Comparison of ENCODE assay signal across 16 cellular contexts in genomic region chr7:128235469-128235868, GRCh38. TPM values are rescaled to one million over a fixed set of nuclear protein-coding genes. Genes with fewer than 3 reads are reported as not detected.
DNase-seq lines count a peak whose midpoint lies in the region; ATAC-seq and TF ChIP-seq lines count a peak whose summit lies in the region.
"Had no signal": no experiment of that assay in that cellular context is flagged by ENCODE, and none has a peak within 500 bp of the region (broad histone marks: within the 10 kb centered on the region; RNA-seq: fewer than 3 reads in every experiment).

No MANE protein-coding gene starts in this region.

- peak overlapping the region in 3 of 5 experiments; percentile 27 to 45 (median 44) for H3K27ac Mint-ChIP-seq in brain

- TF ChIP-seq CTCF in brain (conservative IDR thresholded peaks at IDR 0.05) (no peak), neutrophil (IDR thresholded peaks at IDR 0.05) (no peak)

- DNase-seq in DMS79 treated with DMSO at 0.1 percent for 48 hours (lab: John Stamatoyannopoulos, UW) = peak; percentile 66
- DNase-seq in DMS79 (lab: John Stamatoyannopoulos, UW) = no peak
- DNase-seq in NCI-H146 (lab: John Stamatoyannopoulos, UW) = peak; percentile 78
- DNase-seq in NCI-H1092 treated with DMSO at 0.1 percent for 48 hours (lab: John Stamatoyannopoulos, UW) = no peak
- no peak for DNase-seq in T-helper 2 cell
- DNase-seq: COR-L47, DMS153, NCI-H1694, NCI-H774, RPMI8226 had no signal

- peaks cover 8% of the 10 kb centered on the region for H3K36me3 Mint-ChIP-seq in brain

- ATAC-seq in SK-N-SH treated with all-trans-retinoic acid at 6 μM for 48 hours = no peak
- ATAC-seq: GM12878 had no signal

- peak overlapping the region; percentile 98 for H3K27ac ChIP-seq in neutrophil
- H3K27ac ChIP-seq: 22Rv1, C4-2B had no signal

- peaks cover 6 to 23% (median 18%) of the 10 kb centered on the region in 5 experiments for H3K9me3 Mint-ChIP-seq in brain

- H3K4me3 Mint-ChIP-seq in brain = no peak overlapping the region

- H3K9me3 ChIP-seq in neutrophil = no peaks in the 10 kb centered on the region

- H3K27me3 Mint-ChIP-seq in brain = peaks cover 11% of the 10 kb centered on the region

- H3K4me1 ChIP-seq in neutrophil (ENCODE audit: control insufficient read depth in 1 of 2, insufficient read depth in 1 of 2, low read depth in 1 of 2, low read length in 1 of 2) = peaks cover 43 to 53% of the 10 kb centered on the region in 2 experiments

- H3K4me1 Mint-ChIP-seq in brain = peaks cover 15% of the 10 kb centered on the region

- peak overlapping the region; percentile 53 to 63 for H3K4me3 ChIP-seq in neutrophil (ENCODE audit: low read depth in 1 of 2, low read length in 1 of 2)
- H3K4me3 ChIP-seq: GM12878 had no signal

- H3K27me3 ChIP-seq in neutrophil = peaks cover under 1% of the 10 kb centered on the region

- H3K36me3 ChIP-seq in neutrophil = no peaks in the 10 kb centered on the region

TF ChIP-seq in SK-N-SH treated with all-trans-retinoic acid at 6 μM for 48 hours, 23 proteins besides CTCF, POLR2A, EP300 and RAD21:
- TF ChIP-seq RARB (CRISPR knock-in tag; IDR thresholded peaks at IDR 0.05) (no peak), PATZ1 (CRISPR knock-in tag; IDR thresholded peaks at IDR 0.05; ENCODE audit: borderline replicate concordance) (no peak), BACH2 (CRISPR knock-in tag; IDR thresholded peaks at IDR 0.05; ENCODE audit: borderline replicate concordance) (no peak), PPARA (CRISPR knock-in tag; IDR thresholded peaks at IDR 0.05; ENCODE audit: borderline replicate concordance) (no peak), ZNF70 (CRISPR knock-in tag; IDR thresholded peaks at IDR 0.05) (no peak), ZFP3 (CRISPR knock-in tag; IDR thresholded peaks at IDR 0.05) (no peak), OSR1 (CRISPR knock-in tag; IDR thresholded peaks at IDR 0.05) (no peak), POU6F1 (CRISPR knock-in tag; IDR thresholded peaks at IDR 0.05; ENCODE audit: borderline replicate concordance, low read depth) (no peak), ARNTL (CRISPR knock-in tag; IDR thresholded peaks at IDR 0.05; ENCODE audit: borderline replicate concordance, low read depth) (no peak), TOX (CRISPR knock-in tag; IDR thresholded peaks at IDR 0.05; ENCODE audit: borderline replicate concordance) (no peak)
- TF ChIP-seq, protein P1, sequence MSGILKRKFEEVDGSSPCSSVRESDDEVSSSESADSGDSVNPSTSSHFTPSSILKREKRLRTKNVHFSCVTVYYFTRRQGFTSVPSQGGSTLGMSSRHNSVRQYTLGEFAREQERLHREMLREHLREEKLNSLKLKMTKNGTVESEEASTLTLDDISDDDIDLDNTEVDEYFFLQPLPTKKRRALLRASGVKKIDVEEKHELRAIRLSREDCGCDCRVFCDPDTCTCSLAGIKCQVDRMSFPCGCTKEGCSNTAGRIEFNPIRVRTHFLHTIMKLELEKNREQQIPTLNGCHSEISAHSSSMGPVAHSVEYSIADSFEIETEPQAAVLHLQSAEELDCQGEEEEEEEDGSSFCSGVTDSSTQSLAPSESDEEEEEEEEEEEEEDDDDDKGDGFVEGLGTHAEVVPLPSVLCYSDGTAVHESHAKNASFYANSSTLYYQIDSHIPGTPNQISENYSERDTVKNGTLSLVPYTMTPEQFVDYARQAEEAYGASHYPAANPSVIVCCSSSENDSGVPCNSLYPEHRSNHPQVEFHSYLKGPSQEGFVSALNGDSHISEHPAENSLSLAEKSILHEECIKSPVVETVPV (CRISPR knock-in tag; IDR thresholded peaks at IDR 0.05) = no peak

RNA-seq across cellular contexts. Expression of gene LEP, which starts 5.6 kb away (rescaled TPM):
- polyA plus RNA-seq in brain (ENCODE audit: insufficient read depth, low read depth, low replicate concordance) = not detected
- polyA plus RNA-seq: GM12878 had no signal

Comparison
In these comparisons a context has a peak if more than half of its experiments do, and no peak if none do; other contexts are left out.
1. DNase-seq: peak in DMS79 treated with DMSO at 0.1 percent for 48 hours (single experiment) and NCI-H146 (single experiment); none in DMS79 (single experiment), NCI-H1092 treated with DMSO at 0.1 percent for 48 hours (single experiment) and T-helper 2 cell (0 of 5).